In the genomic region with DNA sequence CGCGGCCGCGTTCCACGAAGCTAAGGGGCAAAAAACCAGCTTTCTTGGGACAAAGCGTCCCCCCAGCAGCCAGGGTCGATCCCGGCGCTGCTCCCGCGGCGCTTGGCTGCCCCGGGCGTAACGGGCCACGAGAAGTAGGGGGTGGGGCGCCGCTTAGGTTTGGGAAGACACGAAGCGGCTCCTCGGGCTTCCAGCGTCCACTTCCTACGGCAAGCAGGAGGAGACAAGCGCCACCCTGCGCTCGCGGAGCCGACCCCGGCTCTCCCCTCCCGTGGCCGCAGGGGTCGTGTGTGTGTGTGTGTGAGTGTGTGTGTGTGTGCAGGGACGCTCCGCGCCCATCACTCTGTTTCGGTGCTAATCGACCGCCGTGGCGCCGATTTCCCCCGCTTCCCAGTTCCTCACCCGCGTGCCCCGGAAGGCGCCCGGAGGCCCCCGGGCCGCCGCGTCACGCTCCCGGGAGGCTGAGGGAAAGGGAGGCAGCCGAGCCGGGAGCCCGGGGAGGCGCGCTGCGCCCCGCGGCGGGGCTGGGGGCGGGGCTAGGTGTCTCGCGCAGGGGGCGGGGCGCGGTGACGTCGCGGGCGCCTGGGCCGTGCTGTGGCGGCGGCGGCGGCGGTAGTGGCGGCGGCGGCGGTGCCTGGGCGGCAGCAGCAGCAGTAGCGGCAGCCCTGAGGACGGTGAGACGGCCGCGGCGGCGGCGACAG, we compare ENCODE assay signal across 8 cellular contexts. TPM values are rescaled to one million over a fixed set of nuclear protein-coding genes. Genes with fewer than 3 reads are reported as not detected.
DNase-seq lines count a peak whose midpoint lies in the region; ATAC-seq lines count a peak whose summit lies in the region.

A gene (plus strand): TSS at position 575 of the 701 bp plus-strand sequence. CDS start 36,681 bp downstream, outside the sequence.

- DNase-seq in AG08395 (ENCODE audit: low spot score), result peak; percentile 95
- DNase-seq in NCI-H460 (ENCODE audit: extremely low read depth, low read depth), result peak; percentile 82
- peak; percentile 82 for DNase-seq in activated CD4-positive, alpha-beta T cell treated with anti-CD3 and anti-CD28 coated beads, Interleukin-2, amount 50 U/mL, for 1 hour
- peak; percentile 78 for DNase-seq in cortex of kidney (lab: John Stamatoyannopoulos, UW)
- DNase-seq in left kidney (ENCODE audit: low read depth, low spot score), result peak; percentile 97
- DNase-seq in stimulated activated CD4-positive, alpha-beta T cell treated with anti-CD3 and anti-CD28 coated beads, Interleukin-1b, Interleukin-23, amount 100 ng/mL, for 48 hours, result peak; percentile 80

- peak; percentile 83 for ATAC-seq in GM18909 (IDR thresholded peaks at IDR 0.05; ENCODE audit: poor library complexity, unreplicated experiment)
- peak; percentile 83 for ATAC-seq in HG03159 (IDR thresholded peaks at IDR 0.05; ENCODE audit: unreplicated experiment)

RNA-seq across cellular contexts. Expression of the gene that starts here (rescaled TPM):
- 12.5 and 12.7 TPM in 2 replicates for total RNA-seq in NCI-H460 (2014; rRNA removed; shearing (Covaris generic))
- polyA plus RNA-seq in NCI-H460 (2014; cell fraction: nucleus; rRNA removed), result 1.3 and 2.7 TPM in 2 replicates

Comparison
In these comparisons a context has a peak if more than half of its experiments do, and no peak if none do; other contexts are left out.
1. Peak in every context shown above with its lines: DNase-seq and ATAC-seq.